Comparison of ENCODE assay signal across 13 cellular contexts in the genomic region with DNA sequence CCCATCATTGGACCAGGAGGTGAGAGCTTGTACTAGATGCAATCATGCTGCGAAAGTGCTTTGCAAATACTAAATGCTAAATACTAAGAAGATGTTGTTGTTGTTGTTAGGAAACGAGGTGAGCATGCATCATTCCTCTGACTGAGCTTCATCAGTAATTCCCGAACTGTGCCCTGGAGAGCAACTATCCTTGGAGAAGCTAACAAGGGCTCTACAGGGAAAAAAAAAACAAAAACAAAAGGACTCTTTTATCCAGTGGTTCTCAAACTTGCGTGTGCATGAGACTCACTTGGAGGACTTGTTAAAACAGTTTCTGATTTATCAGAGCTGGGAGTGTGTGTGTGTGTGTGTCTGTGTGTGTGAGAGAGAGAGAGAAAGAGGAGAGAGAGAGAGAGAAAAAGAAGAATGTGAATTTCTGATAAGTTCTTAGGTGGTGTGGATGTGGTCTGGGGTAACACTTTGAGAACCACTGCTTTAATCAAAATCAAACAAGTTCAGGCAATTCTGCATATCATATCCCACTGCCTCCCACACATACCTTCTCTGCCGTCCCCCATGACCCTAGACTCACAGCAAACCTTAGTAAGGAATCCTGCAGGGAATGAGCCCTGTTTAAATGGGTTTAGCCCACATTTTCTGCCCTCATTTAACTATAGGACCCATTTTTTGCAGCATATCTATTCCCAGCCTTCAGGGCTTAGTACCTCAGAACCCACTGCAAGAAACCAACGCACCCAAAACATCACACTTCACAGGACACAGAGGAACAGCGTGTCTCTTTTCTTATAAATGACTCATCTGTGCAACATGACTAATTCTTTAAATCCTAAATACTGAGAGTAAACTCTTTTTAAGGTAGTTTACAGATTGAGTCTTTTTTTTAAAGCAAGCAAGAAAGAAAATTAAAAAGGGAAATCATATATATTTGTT. TPM values are rescaled to one million over a fixed set of nuclear protein-coding genes. Genes with fewer than 3 reads are reported as not detected.
A peak's percentile ranks its signal among the peaks of the same experiment; 100 is the strongest.
DNase-seq lines count a peak whose midpoint lies in the region; ATAC-seq, FAIRE-seq and TF ChIP-seq lines count a peak whose summit lies in the region.
"Had no signal": no experiment of that assay in that cellular context is flagged by ENCODE, and none has a peak within 500 bp of the region (broad histone marks: within the 10 kb centered on the region; RNA-seq: fewer than 3 reads in every experiment).

No MANE protein-coding gene starts in this region.

- 88% methylated on average over 7 of the region's 7 CpGs; no CpG with 5 or more reads in 1 of the 2 experiments for WGBS in H1 (ENCODE audit: extremely low coverage in 1 of 2, insufficient coverage in 1 of 2, insufficient read length in 1 of 2, insufficient replicate concordance in 2 of 2, low coverage in 1 of 2, low lambda C conversion rate in 2 of 2, missing lambda C conversion rate in 1 of 2), 2 experiments

- FAIRE-seq in RCC 7860 (lab: Jason Lieb, UNC) (peak; percentile 90), H1 (lab: Jason Lieb, UNC) (no peak)

- BruUV-seq in Caco-2 (replicated peaks; lab: Mats Ljungman, UMichigan) = no TSS peak

- H3K4ac ChIP-seq in H1 (replicated peaks; ENCODE audit: insufficient read length, low read depth, low read length) = no peak overlapping the region

- no peaks in the 10 kb centered on the region for H3K79me1 ChIP-seq in H1 (ENCODE audit: low read depth, low read length)

- no peak overlapping the region for H3K4me3 Mint-ChIP-seq in Caco-2 (ENCODE audit: unreplicated experiment)

- H3K4me3 ChIP-seq in H1 (ENCODE audit: extremely low read depth in 1 of 4, insufficient read depth in 2 of 4, low read depth in 3 of 4, low read length in 4 of 4) = no peak overlapping the region
- H3K4me3 ChIP-seq in mucosa of descending colon = no peak overlapping the region
- no peak overlapping the region for H3K4me3 ChIP-seq in Caco-2 (ENCODE audit: low read depth, low read length)

- H3K4me2 ChIP-seq in H1 (ENCODE audit: insufficient read depth in 1 of 2, low read depth in 2 of 2, low read length in 2 of 2) = no peak overlapping the region

- 0 out of 2 replicates have a peak overlapping the region, but pooled peaks have one; percentile 59 for H2AFZ ChIP-seq in H1 (ENCODE audit: low read length)

- H2BK5ac ChIP-seq in H1 (ENCODE audit: low read depth, low read length) = no peak overlapping the region

- H3K9me3 Mint-ChIP-seq in Caco-2 (ENCODE audit: unreplicated experiment) = no peaks in the 10 kb centered on the region

- DNase-seq in EH (ENCODE audit: low read depth) = peak; percentile 28
- DNase-seq in RCC 7860 (ENCODE audit: low spot score) = peak; percentile 39
- DNase-seq in H1 (ENCODE audit: low read depth in 1 of 2, low spot score in 2 of 2) = no peak
- no peak for DNase-seq in mucosa of descending colon
- no peak for DNase-seq in stimulated activated CD4-positive, alpha-beta T cell treated with anti-CD3 and anti-CD28 coated beads, Interleukin-12 subunit alpha, Interleukin-12 subunit beta, amount 100 ng/mL, for 4 hours
- no peak for DNase-seq in NCI-H82 (lab: John Stamatoyannopoulos, UW)
- no peak for DNase-seq in Caco-2
- DNase-seq: activated T-cell treated with anti-CD3 and anti-CD28 coated beads, Interleukin-2, amount 50 U/mL, for 48 hours; C1 segment of cervical spinal cord; GDM1; left cardiac atrium had no signal

- no peak overlapping the region for H2BK120ac ChIP-seq in H1 (replicated peaks; ENCODE audit: low read depth, low read length)

- TF ChIP-seq POLR2A in H1 (IDR thresholded peaks at IDR 0.05; ENCODE audit: control extremely low read depth in 1 of 2, low read depth in 2 of 2, low read length in 2 of 2) = no peak

- intact Hi-C loops in mucosa of descending colon (cut with DNase I, micrococcal nuclease) (no loop called here), Caco-2 (cut with micrococcal nuclease; ENCODE audit: unreplicated experiment) (no loop called here)

- H3K4me1 ChIP-seq in H1 (replicated peaks in 1 of 4; ENCODE audit: control insufficient read depth in 3 of 4, insufficient read depth in 4 of 4, low read length in 3 of 4) = no peaks in the 10 kb centered on the region
- peaks cover 8% of the 10 kb centered on the region for H3K4me1 ChIP-seq in mucosa of descending colon (ENCODE audit: low read depth)
- H3K4me1 ChIP-seq in Caco-2 = no peaks in the 10 kb centered on the region

- H3K36me3 Mint-ChIP-seq in Caco-2 (ENCODE audit: insufficient read depth, unreplicated experiment) = no peaks in the 10 kb centered on the region

- no peak overlapping the region for H2BK20ac ChIP-seq in H1 (ENCODE audit: low read length)

- CTCF ChIA-PET in H1 (lab: Charles Lee; ENCODE audit: partially characterized antibody) (interaction anchor here (1.7 to 2.6 kb wide), 2 partner anchors 43 to 95 kb away, joined by 8 to 10 read pairs; no protein-coding TSS in a partner anchor), Caco-2 (lab: Charles Lee) (interaction anchor here (0.6 to 0.9 kb wide), 2 partner anchors 49 to 67 kb away, joined by 4 to 5 read pairs; no protein-coding TSS in a partner anchor)

- no peak overlapping the region for H3K9ac ChIP-seq in H1 (replicated peaks in 1 of 4; ENCODE audit: extremely low read depth in 1 of 4, low read depth in 3 of 4, low read length in 3 of 4)

- no peaks in the 10 kb centered on the region for H3K9me3 ChIP-seq in H1 (ENCODE audit: insufficient read depth in 2 of 2, low read depth in 1 of 2, low read length in 1 of 2)
- no peaks in the 10 kb centered on the region for H3K9me3 ChIP-seq in mucosa of descending colon
- no peaks in the 10 kb centered on the region for H3K9me3 ChIP-seq in Caco-2

- H2BK12ac ChIP-seq in H1 (ENCODE audit: low read depth, low read length) = no peak overlapping the region

- TF ChIP-seq EP300 in H1 (IDR thresholded peaks at IDR 0.05; ENCODE audit: borderline replicate concordance in 1 of 2, low read depth in 2 of 2, low read length in 2 of 2) = no peak

- ATAC-seq in mucosa of descending colon = peak; percentile 24
- ATAC-seq in GM19467 (IDR thresholded peaks at IDR 0.05; ENCODE audit: unreplicated experiment) = no peak

- H3K36me3 ChIP-seq in H1 (ENCODE audit: control insufficient read depth in 2 of 4, insufficient read depth in 4 of 4, low read length in 3 of 4) (no peaks in the 10 kb centered on the region), mucosa of descending colon (ENCODE audit: low read depth) (no peaks in the 10 kb centered on the region), Caco-2 (ENCODE audit: control insufficient read depth, insufficient read depth, low read length) (no peaks in the 10 kb centered on the region)

- no peak overlapping the region for H3K14ac ChIP-seq in H1 (ENCODE audit: insufficient read length)

- no peak overlapping the region for H3K23ac ChIP-seq in H1 (ENCODE audit: insufficient read length)

- H2BK15ac ChIP-seq in H1 (ENCODE audit: low read length) = no peak overlapping the region

- no peak for TF ChIP-seq RAD21 in H1 (IDR thresholded peaks at IDR 0.05 in 1 of 2, conservative IDR thresholded peaks at IDR 0.05 in 1 of 2; ENCODE audit: low read depth in 2 of 2, low read length in 2 of 2)

- H2AK5ac ChIP-seq in H1 (ENCODE audit: low read depth, low read length) = no peak overlapping the region

- no peaks in the 10 kb centered on the region for H4K20me1 ChIP-seq in H1 (replicated peaks in 1 of 2; ENCODE audit: control insufficient read depth in 1 of 2, insufficient read depth in 2 of 2, low read length in 2 of 2)

- H3K56ac ChIP-seq in H1 (replicated peaks; ENCODE audit: insufficient read length, low read depth, low read length) = no peak overlapping the region

- H3K4me1 Mint-ChIP-seq in Caco-2 (ENCODE audit: low read depth, unreplicated experiment) = no peaks in the 10 kb centered on the region

- H3K18ac ChIP-seq in H1 (ENCODE audit: extremely low read depth, low read length) = no peak overlapping the region

- H4K91ac ChIP-seq in H1 (replicated peaks; ENCODE audit: insufficient read length, low read length) = no peak overlapping the region

- no peaks in the 10 kb centered on the region for H3K23me2 ChIP-seq in H1 (ENCODE audit: low read depth, low read length)

- no peak overlapping the region for H4K5ac ChIP-seq in H1 (ENCODE audit: insufficient read length, low read depth, low read length)

- no peaks in the 10 kb centered on the region for H3K27me3 Mint-ChIP-seq in Caco-2 (ENCODE audit: insufficient read depth, unreplicated experiment)

- H3K79me2 ChIP-seq in H1 (ENCODE audit: control insufficient read depth in 1 of 2, insufficient read depth in 2 of 2, low read length in 2 of 2) = no peaks in the 10 kb centered on the region

- no peak overlapping the region for H4K8ac ChIP-seq in H1 (ENCODE audit: extremely low read depth, insufficient read depth, low read length)

- H3K27me3 ChIP-seq in H1 (replicated peaks in 1 of 4; ENCODE audit: control insufficient read depth in 3 of 4, extremely low read depth in 1 of 4, insufficient read depth in 3 of 4, low read length in 3 of 4) = peaks cover 0 to 2% (median 0%) of the 10 kb centered on the region in 4 experiments; a peak in 1 of 7 replicates
- H3K27me3 ChIP-seq in Caco-2 (replicated peaks; ENCODE audit: control insufficient read depth, insufficient read depth, low read length) = no peaks in the 10 kb centered on the region

- TF ChIP-seq CTCF in H1 (IDR thresholded peaks at IDR 0.05; ENCODE audit: control extremely low read depth in 1 of 3, insufficient read depth in 1 of 3, low read depth in 1 of 3, low read length in 3 of 3) (no peak), mucosa of descending colon (IDR thresholded peaks at IDR 0.05) (no peak), Caco-2 (IDR thresholded peaks at IDR 0.05; ENCODE audit: insufficient read depth in 1 of 2, low read depth in 1 of 2, low read length in 1 of 2, severe bottlenecking in 1 of 2, unreplicated experiment in 1 of 2) (no peak)

- H3K27ac Mint-ChIP-seq in Caco-2 (ENCODE audit: unreplicated experiment) = no peak overlapping the region

- H3K27ac ChIP-seq in H1 (ENCODE audit: low read depth, low read length) = no peak overlapping the region
- H3K27ac ChIP-seq: VCaP had no signal

- POLR2A ChIA-PET in H1 (lab: Charles Lee; ENCODE audit: partially characterized antibody) (no interaction called here), Caco-2 (lab: Charles Lee) (interaction anchor here (0.7 kb wide), 1 partner anchor 65 kb away, joined by 3 read pairs; the partner anchor contains the start of gene SLC26A2)

TF ChIP-seq in H1, 55 proteins besides CTCF, POLR2A, EP300 and RAD21 (continues in another document):
- TF ChIP-seq SP1 (IDR thresholded peaks at IDR 0.05; ENCODE audit: low read depth, low read length) (no peak), CHD2 (IDR thresholded peaks at IDR 0.05; ENCODE audit: low read length) (no peak)

RNA-seq across cellular contexts. Expression of gene PDE6A, which starts 48.9 kb away (rescaled TPM):
- not detected in 2 replicates for total RNA-seq in H1 (2021; fragmentation: NEBNext Ultra II Directional; extraction: Animal tissue kit (Norgen Biotek cat#: 25700))
- not detected in 2 replicates for polyA plus RNA-seq in H1 (2011; rRNA removed)
- polyA plus RNA-seq in H1 (2011; cell fraction: cytosol; rRNA removed) = not detected
- polyA plus RNA-seq in H1 (2011; cell fraction: nucleus; rRNA removed) = not detected
- not detected in 4 replicates for polyA plus RNA-seq in H1 (2012, experiment 1 of 2)
- polyA plus RNA-seq in H1 (2012, experiment 2 of 2) = not detected
- 0.02 TPM for polyA plus RNA-seq in H1 (2013, experiment 1 of 2)
- not detected for polyA plus RNA-seq in H1 (2013, experiment 2 of 2)
- polyA minus RNA-seq in H1 (2011; rRNA and poly(A)+ RNA removed) = not detected in 2 replicates
- not detected for polyA minus RNA-seq in H1 (2011; cell fraction: cytosol; rRNA and poly(A)+ RNA removed)
- polyA minus RNA-seq in H1 (2011; cell fraction: nucleus; rRNA and poly(A)+ RNA removed) = not detected
- total RNA-seq in mucosa of descending colon = 1 to 10 TPM; 1.6 to 7.3 (median 3.4) TPM
- 2.5 and 2.6 TPM in 2 replicates for total RNA-seq in Caco-2 (2022)

Comparison
In these comparisons a context has a peak if more than half of its experiments do, and no peak if none do; other contexts are left out.
1. DNase-seq: peak in EH (single experiment) and RCC 7860 (single experiment); none in H1 (0 of 2), mucosa of descending colon (0 of 3), stimulated activated CD4-positive, alpha-beta T cell treated with anti-CD3 and anti-CD28 coated beads, Interleukin-12 subunit alpha, Interleukin-12 subunit beta, amount 100 ng/mL, for 4 hours (single experiment), NCI-H82 (single experiment) and Caco-2 (0 of 2).